In the genomic region with DNA sequence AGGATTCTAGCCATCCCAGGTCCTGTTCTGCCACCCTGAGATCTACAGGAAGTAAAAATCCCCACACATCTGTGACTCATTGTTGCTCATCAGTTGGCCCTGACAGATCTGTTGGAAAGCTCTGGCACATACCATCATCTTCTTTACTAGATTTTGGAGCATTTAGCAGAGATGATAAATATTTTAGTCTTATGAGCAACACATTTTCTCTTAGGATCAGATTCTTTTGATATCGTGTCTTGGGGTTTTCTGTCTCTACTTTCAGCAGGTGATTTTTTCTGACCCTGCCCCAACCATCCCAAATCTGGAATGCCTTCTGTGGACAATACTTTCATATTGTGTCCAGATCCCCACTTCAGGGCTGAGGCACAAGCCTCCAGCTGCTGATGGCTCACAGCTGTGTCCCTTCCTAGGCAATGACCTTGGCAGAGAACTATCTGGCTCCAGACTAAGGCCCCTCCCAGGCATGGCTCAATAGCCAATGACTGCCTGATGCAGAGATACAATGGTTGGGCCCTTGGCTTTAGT, we compare ENCODE assay signal across 13 cellular contexts.
DNase-seq lines count a peak whose midpoint lies in the region; ATAC-seq, FAIRE-seq and TF ChIP-seq lines count a peak whose summit lies in the region.
"Had no signal": no experiment of that assay in that cellular context is flagged by ENCODE, and none has a peak within 500 bp of the region (broad histone marks: within the 10 kb centered on the region; RNA-seq: fewer than 3 reads in every experiment).

No MANE protein-coding gene starts in this region.

- no peaks in the 10 kb centered on the region for H3K27me3 Mint-ChIP-seq in nephron (ENCODE audit: low read depth)
- peaks cover 20 to 29% of the 10 kb centered on the region in 2 donors for H3K27me3 Mint-ChIP-seq in effector memory CD8-positive, alpha-beta T cell

- H3K27me3 ChIP-seq in small intestine (ENCODE audit: control insufficient read depth in 2 of 2, insufficient read depth in 2 of 2, low read length in 2 of 2) = peaks cover 0 to 3% of the 10 kb centered on the region in 2 donors

- TF ChIP-seq CTCF in AG10803 (conservative IDR thresholded peaks at IDR 0.05; ENCODE audit: low read length) = no peak; the same call in 1 of the 2 replicates
- TF ChIP-seq CTCF in NB4 (IDR thresholded peaks at IDR 0.05; ENCODE audit: low read depth, low read length) = no peak
- TF ChIP-seq CTCF in epithelial cell of proximal tubule (conservative IDR thresholded peaks at IDR 0.05; ENCODE audit: low read depth, low read length) = no peak
- TF ChIP-seq CTCF in nephron (IDR thresholded peaks at IDR 0.05; ENCODE audit: unreplicated experiment in 3 of 3) = no peak

- H3K36me3 Mint-ChIP-seq in nephron (ENCODE audit: low read depth) = no peaks in the 10 kb centered on the region
- peaks cover 2% of the 10 kb centered on the region for H3K36me3 Mint-ChIP-seq in effector memory CD8-positive, alpha-beta T cell (ENCODE audit: insufficient read depth)

- DNase-seq in AG10803 (ENCODE audit: low read depth) (peak; percentile 95), NB4 (ENCODE audit: low read depth) (peak; percentile 38), epithelial cell of proximal tubule (ENCODE audit: low read depth) (peak; percentile 44), NCI-H187 (lab: John Stamatoyannopoulos, UW) (no peak), small intestine (no peak)
- no peak for DNase-seq in activated effector memory CD4-positive, alpha-beta T cell treated with Interleukin-2 at 50 U/mL for 16 hours
- DNase-seq in effector memory CD8-positive, alpha-beta T cell = no peak
- DNase-seq: activated B cell treated with CpG ODN at 0.5 μM for 24 hours, NCI-H2107 had no signal

- 64 to 86% (median 80%) methylated on average over 1 of the region's 1 CpG for WGBS in small intestine, 3 donors

- H3K27ac Mint-ChIP-seq in nephron = peak overlapping the region; percentile 12 to 81 (median 25)
- H3K27ac Mint-ChIP-seq in effector memory CD8-positive, alpha-beta T cell = no peak overlapping the region
- H3K27ac Mint-ChIP-seq: activated B cell treated with CpG ODN at 0.5 μM for 24 hours had no signal

- H3K36me3 ChIP-seq in small intestine (ENCODE audit: control insufficient read depth in 2 of 2, insufficient read depth in 2 of 2, low read length in 2 of 2) = no peaks in the 10 kb centered on the region

- TF ChIP-seq POLR2A in NB4 (IDR thresholded peaks at IDR 0.05; ENCODE audit: extremely low read depth, insufficient read length) = no peak

- ATAC-seq in effector memory CD8-positive, alpha-beta T cell (replicated peaks) = no peak

- peak overlapping the region in 1 of 2 donors; percentile 39 for H3K27ac ChIP-seq in small intestine (ENCODE audit: low read depth in 1 of 2, low read length in 1 of 2)

- no peaks in the 10 kb centered on the region for H3K9me3 ChIP-seq in small intestine (ENCODE audit: control insufficient read depth, low read depth)

- H3K9me3 Mint-ChIP-seq in nephron = peaks cover 6% of the 10 kb centered on the region
- no peaks in the 10 kb centered on the region for H3K9me3 Mint-ChIP-seq in effector memory CD8-positive, alpha-beta T cell

- no peaks in the 10 kb centered on the region for H3K4me1 ChIP-seq in small intestine (ENCODE audit: control insufficient read depth in 2 of 2, insufficient read depth in 1 of 2, low read depth in 1 of 2, low read length in 1 of 2)

- H3K4me3 Mint-ChIP-seq in nephron = no peak overlapping the region
- H3K4me3 Mint-ChIP-seq in effector memory CD8-positive, alpha-beta T cell = no peak overlapping the region
- H3K4me3 Mint-ChIP-seq: activated B cell treated with CpG ODN at 0.5 μM for 24 hours, neural crest cell had no signal

- H3K4me3 ChIP-seq in AG10803 (ENCODE audit: low read length) = no peak overlapping the region
- H3K4me3 ChIP-seq in NB4 (ENCODE audit: low read depth, low read length) = no peak overlapping the region
- H3K4me3 ChIP-seq in epithelial cell of proximal tubule (ENCODE audit: low read depth, low read length) = no peak overlapping the region
- no peak overlapping the region for H3K4me3 ChIP-seq in small intestine (ENCODE audit: low read depth in 1 of 2, low read length in 2 of 2)

- H3K4me1 Mint-ChIP-seq in nephron = peaks cover 38% of the 10 kb centered on the region
- no peaks in the 10 kb centered on the region for H3K4me1 Mint-ChIP-seq in effector memory CD8-positive, alpha-beta T cell (ENCODE audit: low read depth in 2 of 2)
- H3K4me1 Mint-ChIP-seq: activated B cell treated with CpG ODN at 0.5 μM for 24 hours, neural crest cell had no signal

- no peak for FAIRE-seq in small intestine (lab: Jason Lieb, UNC)
- FAIRE-seq: colon, H1 had no signal

Comparison
In these comparisons a context has a peak if more than half of its experiments do, and no peak if none do; other contexts are left out.
1. DNase-seq: peak in AG10803 (single experiment), NB4 (single experiment) and epithelial cell of proximal tubule (single experiment); none in NCI-H187 (0 of 2), activated effector memory CD4-positive, alpha-beta T cell treated with Interleukin-2 at 50 U/mL for 16 hours (single experiment), small intestine (single experiment) and effector memory CD8-positive, alpha-beta T cell (0 of 3).
2. H3K27ac Mint-ChIP-seq: peak in nephron (3 of 3); none in effector memory CD8-positive, alpha-beta T cell (0 of 2).